1 cellular context compared by ENCODE assay signal in the genomic region with DNA sequence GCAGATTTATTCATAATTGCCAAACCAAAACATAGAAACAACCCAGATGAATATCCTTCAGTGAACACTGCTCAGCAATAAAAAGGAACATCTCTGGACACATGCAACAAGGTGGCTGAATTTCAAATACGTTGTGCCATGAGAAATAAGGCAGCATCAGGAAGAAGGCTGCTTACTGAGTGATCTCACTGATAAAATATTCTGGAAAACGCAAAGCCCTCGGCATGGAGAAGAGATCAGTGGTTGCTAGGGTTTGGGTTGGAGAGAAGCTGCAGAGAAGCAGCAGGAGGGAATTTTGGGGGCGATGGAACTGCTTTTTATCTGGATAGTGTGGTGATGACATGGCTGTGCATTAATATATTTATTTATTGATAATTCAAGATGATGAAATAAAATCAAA.
TF ChIP-seq lines count a peak whose summit lies in the region.

No MANE protein-coding gene starts in this region.

TF ChIP-seq in H1, 55 proteins besides CTCF, POLR2A, EP300 and RAD21 (continued from another document):
- TF ChIP-seq, protein P1, sequence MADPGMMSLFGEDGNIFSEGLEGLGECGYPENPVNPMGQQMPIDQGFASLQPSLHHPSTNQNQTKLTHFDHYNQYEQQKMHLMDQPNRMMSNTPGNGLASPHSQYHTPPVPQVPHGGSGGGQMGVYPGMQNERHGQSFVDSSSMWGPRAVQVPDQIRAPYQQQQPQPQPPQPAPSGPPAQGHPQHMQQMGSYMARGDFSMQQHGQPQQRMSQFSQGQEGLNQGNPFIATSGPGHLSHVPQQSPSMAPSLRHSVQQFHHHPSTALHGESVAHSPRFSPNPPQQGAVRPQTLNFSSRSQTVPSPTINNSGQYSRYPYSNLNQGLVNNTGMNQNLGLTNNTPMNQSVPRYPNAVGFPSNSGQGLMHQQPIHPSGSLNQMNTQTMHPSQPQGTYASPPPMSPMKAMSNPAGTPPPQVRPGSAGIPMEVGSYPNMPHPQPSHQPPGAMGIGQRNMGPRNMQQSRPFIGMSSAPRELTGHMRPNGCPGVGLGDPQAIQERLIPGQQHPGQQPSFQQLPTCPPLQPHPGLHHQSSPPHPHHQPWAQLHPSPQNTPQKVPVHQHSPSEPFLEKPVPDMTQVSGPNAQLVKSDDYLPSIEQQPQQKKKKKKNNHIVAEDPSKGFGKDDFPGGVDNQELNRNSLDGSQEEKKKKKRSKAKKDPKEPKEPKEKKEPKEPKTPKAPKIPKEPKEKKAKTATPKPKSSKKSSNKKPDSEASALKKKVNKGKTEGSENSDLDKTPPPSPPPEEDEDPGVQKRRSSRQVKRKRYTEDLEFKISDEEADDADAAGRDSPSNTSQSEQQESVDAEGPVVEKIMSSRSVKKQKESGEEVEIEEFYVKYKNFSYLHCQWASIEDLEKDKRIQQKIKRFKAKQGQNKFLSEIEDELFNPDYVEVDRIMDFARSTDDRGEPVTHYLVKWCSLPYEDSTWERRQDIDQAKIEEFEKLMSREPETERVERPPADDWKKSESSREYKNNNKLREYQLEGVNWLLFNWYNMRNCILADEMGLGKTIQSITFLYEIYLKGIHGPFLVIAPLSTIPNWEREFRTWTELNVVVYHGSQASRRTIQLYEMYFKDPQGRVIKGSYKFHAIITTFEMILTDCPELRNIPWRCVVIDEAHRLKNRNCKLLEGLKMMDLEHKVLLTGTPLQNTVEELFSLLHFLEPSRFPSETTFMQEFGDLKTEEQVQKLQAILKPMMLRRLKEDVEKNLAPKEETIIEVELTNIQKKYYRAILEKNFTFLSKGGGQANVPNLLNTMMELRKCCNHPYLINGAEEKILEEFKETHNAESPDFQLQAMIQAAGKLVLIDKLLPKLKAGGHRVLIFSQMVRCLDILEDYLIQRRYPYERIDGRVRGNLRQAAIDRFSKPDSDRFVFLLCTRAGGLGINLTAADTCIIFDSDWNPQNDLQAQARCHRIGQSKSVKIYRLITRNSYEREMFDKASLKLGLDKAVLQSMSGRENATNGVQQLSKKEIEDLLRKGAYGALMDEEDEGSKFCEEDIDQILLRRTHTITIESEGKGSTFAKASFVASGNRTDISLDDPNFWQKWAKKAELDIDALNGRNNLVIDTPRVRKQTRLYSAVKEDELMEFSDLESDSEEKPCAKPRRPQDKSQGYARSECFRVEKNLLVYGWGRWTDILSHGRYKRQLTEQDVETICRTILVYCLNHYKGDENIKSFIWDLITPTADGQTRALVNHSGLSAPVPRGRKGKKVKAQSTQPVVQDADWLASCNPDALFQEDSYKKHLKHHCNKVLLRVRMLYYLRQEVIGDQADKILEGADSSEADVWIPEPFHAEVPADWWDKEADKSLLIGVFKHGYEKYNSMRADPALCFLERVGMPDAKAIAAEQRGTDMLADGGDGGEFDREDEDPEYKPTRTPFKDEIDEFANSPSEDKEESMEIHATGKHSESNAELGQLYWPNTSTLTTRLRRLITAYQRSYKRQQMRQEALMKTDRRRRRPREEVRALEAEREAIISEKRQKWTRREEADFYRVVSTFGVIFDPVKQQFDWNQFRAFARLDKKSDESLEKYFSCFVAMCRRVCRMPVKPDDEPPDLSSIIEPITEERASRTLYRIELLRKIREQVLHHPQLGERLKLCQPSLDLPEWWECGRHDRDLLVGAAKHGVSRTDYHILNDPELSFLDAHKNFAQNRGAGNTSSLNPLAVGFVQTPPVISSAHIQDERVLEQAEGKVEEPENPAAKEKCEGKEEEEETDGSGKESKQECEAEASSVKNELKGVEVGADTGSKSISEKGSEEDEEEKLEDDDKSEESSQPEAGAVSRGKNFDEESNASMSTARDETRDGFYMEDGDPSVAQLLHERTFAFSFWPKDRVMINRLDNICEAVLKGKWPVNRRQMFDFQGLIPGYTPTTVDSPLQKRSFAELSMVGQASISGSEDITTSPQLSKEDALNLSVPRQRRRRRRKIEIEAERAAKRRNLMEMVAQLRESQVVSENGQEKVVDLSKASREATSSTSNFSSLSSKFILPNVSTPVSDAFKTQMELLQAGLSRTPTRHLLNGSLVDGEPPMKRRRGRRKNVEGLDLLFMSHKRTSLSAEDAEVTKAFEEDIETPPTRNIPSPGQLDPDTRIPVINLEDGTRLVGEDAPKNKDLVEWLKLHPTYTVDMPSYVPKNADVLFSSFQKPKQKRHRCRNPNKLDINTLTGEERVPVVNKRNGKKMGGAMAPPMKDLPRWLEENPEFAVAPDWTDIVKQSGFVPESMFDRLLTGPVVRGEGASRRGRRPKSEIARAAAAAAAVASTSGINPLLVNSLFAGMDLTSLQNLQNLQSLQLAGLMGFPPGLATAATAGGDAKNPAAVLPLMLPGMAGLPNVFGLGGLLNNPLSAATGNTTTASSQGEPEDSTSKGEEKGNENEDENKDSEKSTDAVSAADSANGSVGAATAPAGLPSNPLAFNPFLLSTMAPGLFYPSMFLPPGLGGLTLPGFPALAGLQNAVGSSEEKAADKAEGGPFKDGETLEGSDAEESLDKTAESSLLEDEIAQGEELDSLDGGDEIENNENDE (IDR thresholded peaks at IDR 0.05; ENCODE audit: insufficient replicate concordance, low read length): no peak
- TF ChIP-seq KDM5A (IDR thresholded peaks at IDR 0.05; ENCODE audit: low read length) (no peak), ASH2L (IDR thresholded peaks at IDR 0.05; ENCODE audit: low read length) (no peak), TEAD4 (IDR thresholded peaks at IDR 0.05; ENCODE audit: low read depth, low read length) (no peak), RNF2 (IDR thresholded peaks at IDR 0.05; ENCODE audit: borderline replicate concordance, low read depth, low read length, missing control alignments, poor library complexity, severe bottlenecking) (no peak), SP2 (IDR thresholded peaks at IDR 0.05; ENCODE audit: low read length) (no peak), KDM1A (IDR thresholded peaks at IDR 0.05; ENCODE audit: borderline replicate concordance, low read length) (no peak), MAFK (IDR thresholded peaks at IDR 0.05; ENCODE audit: low read depth, low read length) (no peak)
